12 cellular contexts compared by ENCODE assay signal in genomic region chr10:114691442-114691941, GRCh38. TPM values are rescaled to one million over a fixed set of nuclear protein-coding genes. Genes with fewer than 3 reads are reported as not detected.
DNase-seq lines count a peak whose midpoint lies in the region; FAIRE-seq and TF ChIP-seq lines count a peak whose summit lies in the region.
"Had no signal": no experiment of that assay in that cellular context is flagged by ENCODE, and none has a peak within 500 bp of the region (broad histone marks: within the 10 kb centered on the region; RNA-seq: fewer than 3 reads in every experiment).

No MANE protein-coding gene starts in this region.

- peak; percentile 26 for DNase-seq in NOMO-1 treated with DMSO at 0.1 percent for 48 hours (lab: John Stamatoyannopoulos, UW; ENCODE audit: unreplicated experiment)
- no peak for DNase-seq in NOMO-1 treated with dmso at 0.1 percent for 144 hours (lab: John Stamatoyannopoulos, UW; ENCODE audit: unreplicated experiment)
- peak; percentile 27 for DNase-seq in RCC 7860 (ENCODE audit: low spot score)
- DNase-seq in epithelial cell of esophagus (ENCODE audit: low read depth): peak; percentile 48
- DNase-seq in renal cortical epithelial cell (ENCODE audit: low read depth): peak; percentile 94
- no peak for DNase-seq in NCI-H446 (lab: John Stamatoyannopoulos, UW)
- DNase-seq in D721Med (ENCODE audit: insufficient read length, low spot score): no peak
- DNase-seq in HuH-7 (ENCODE audit: low spot score): no peak
- DNase-seq: cortex of kidney, NCI-H526 treated with DMSO at 0.1 percent for 48 hours, upper lobe of left lung had no signal

- TF ChIP-seq CTCF in epithelial cell of esophagus (IDR thresholded peaks at IDR 0.05; ENCODE audit: insufficient read depth, low read depth, low read length, missing control alignments) (no peak), D721Med (IDR thresholded peaks at IDR 0.05; ENCODE audit: insufficient read depth, missing control alignments) (no peak)

- peak; percentile 30 for FAIRE-seq in RCC 7860 (lab: Jason Lieb, UNC)
- FAIRE-seq in D721Med (lab: Jason Lieb, UNC): no peak

- H3K4me3 ChIP-seq in epithelial cell of esophagus (ENCODE audit: low read length): no peak overlapping the region
- H3K4me3 ChIP-seq: SJCRH30, upper lobe of left lung had no signal

RNA-seq across cellular contexts. Expression of gene ABLIM1, which starts 33.4 kb away (rescaled TPM):
- total RNA-seq in renal cortical epithelial cell: 31.1 and 77.4 TPM in 2 replicates

Comparison
In these comparisons a context has a peak if more than half of its experiments do, and no peak if none do; other contexts are left out.
1. DNase-seq: peak in NOMO-1 treated with DMSO at 0.1 percent for 48 hours (single experiment), RCC 7860 (single experiment), epithelial cell of esophagus (single experiment) and renal cortical epithelial cell (single experiment); none in NOMO-1 treated with dmso at 0.1 percent for 144 hours (single experiment), NCI-H446 (0 of 2), D721Med (single experiment) and HuH-7 (single experiment).